In the genomic region with DNA sequence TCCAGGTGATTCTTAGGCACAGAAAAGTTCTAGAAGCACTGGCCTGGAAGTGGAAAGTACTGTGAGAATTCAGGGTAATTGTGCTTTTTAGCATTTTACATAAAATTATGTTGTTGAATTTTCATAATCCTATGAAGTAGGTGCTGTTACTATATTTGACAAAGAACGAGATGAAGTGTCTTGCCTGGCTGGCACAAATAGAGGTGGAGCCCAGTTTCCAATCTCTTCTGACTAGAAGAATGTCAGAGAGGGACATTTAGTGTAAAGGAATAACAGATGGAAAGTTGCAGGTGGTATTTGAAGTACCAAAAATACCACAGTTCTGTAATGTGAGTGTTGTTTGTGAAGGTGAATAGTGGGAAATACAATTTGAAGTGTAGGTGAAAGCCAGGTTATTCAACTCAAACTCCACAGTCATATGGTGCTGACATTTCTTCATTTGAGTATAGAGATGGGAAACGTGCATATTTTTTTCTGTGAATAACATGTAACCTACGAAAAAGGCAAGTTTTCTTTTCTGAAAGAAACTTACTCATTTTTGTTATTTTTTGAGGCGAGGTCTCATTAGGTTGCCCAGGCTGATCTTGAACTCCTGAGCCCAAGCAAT, we compare ENCODE assay signal across 22 cellular contexts. TPM values are rescaled to one million over a fixed set of nuclear protein-coding genes. Genes with fewer than 3 reads are reported as not detected.
A peak's percentile ranks its signal among the peaks of the same experiment; 100 is the strongest.
DNase-seq lines count a peak whose midpoint lies in the region; ATAC-seq and TF ChIP-seq lines count a peak whose summit lies in the region.
"Had no signal": no experiment of that assay in that cellular context is flagged by ENCODE, and none has a peak within 500 bp of the region (broad histone marks: within the 10 kb centered on the region; RNA-seq: fewer than 3 reads in every experiment).

No MANE protein-coding gene starts in this region.

- peaks cover 2% of the 10 kb centered on the region for H3K36me3 Mint-ChIP-seq in activated naive CD4-positive, alpha-beta T cell treated with anti-CD3 and anti-CD28 coated beads, Interleukin-2, amount 50 U/mL, for 24 hours
- peaks cover 4% of the 10 kb centered on the region for H3K36me3 Mint-ChIP-seq in osteocyte (ENCODE audit: unreplicated experiment)

- no peaks in the 10 kb centered on the region for H3K27me3 ChIP-seq in ascending aorta

- H3K9me3 ChIP-seq in ascending aorta = no peaks in the 10 kb centered on the region

- H3K4me3 ChIP-seq in ascending aorta = no peak overlapping the region
- H3K4me3 ChIP-seq: GM12878, GM23338 had no signal

- H3K36me3 ChIP-seq in ascending aorta = peaks cover 0 to 5% of the 10 kb centered on the region in 2 donors

- peak overlapping the region; percentile 37 to 43 for H3K27ac ChIP-seq in ascending aorta
- H3K27ac ChIP-seq: C4-2B, HL-60, KMS-11 had no signal

- peaks cover 0 to 12% of the 10 kb centered on the region in 2 donors for H3K4me1 ChIP-seq in ascending aorta

- in situ Hi-C loops in G401 (cut with HindIII; ENCODE audit: low sequenced_read_pairs) = loop anchor here (10.0 kb wide), 1 partner anchor 51 kb away; no protein-coding TSS in a partner anchor

- H3K27ac Mint-ChIP-seq in activated naive CD4-positive, alpha-beta T cell treated with anti-CD3 and anti-CD28 coated beads, Interleukin-2, amount 50 U/mL, for 24 hours = peak overlapping the region; percentile 43
- peak overlapping the region; percentile 5 for H3K27ac Mint-ChIP-seq in osteocyte (ENCODE audit: unreplicated experiment)
- H3K27ac Mint-ChIP-seq: GM23338 had no signal

- no peaks in the 10 kb centered on the region for H3K27me3 Mint-ChIP-seq in activated naive CD4-positive, alpha-beta T cell treated with anti-CD3 and anti-CD28 coated beads, Interleukin-2, amount 50 U/mL, for 24 hours
- H3K27me3 Mint-ChIP-seq in osteocyte (ENCODE audit: unreplicated experiment) = no peaks in the 10 kb centered on the region

- intact Hi-C loops in ascending aorta (cut with DNase I) = loop anchor here (5.0 kb wide), 1 partner anchor 48 kb away; no protein-coding TSS in a partner anchor

- no peak for TF ChIP-seq CTCF in ascending aorta (IDR thresholded peaks at IDR 0.05)
- no peak for TF ChIP-seq CTCF in osteocyte (IDR thresholded peaks at IDR 0.05)

- no peaks in the 10 kb centered on the region for H3K9me3 Mint-ChIP-seq in activated naive CD4-positive, alpha-beta T cell treated with anti-CD3 and anti-CD28 coated beads, Interleukin-2, amount 50 U/mL, for 24 hours
- no peaks in the 10 kb centered on the region for H3K9me3 Mint-ChIP-seq in osteocyte (ENCODE audit: unreplicated experiment)
- H3K9me3 Mint-ChIP-seq: GM23338 had no signal

- no peak for ATAC-seq in GM19467 (IDR thresholded peaks at IDR 0.05; ENCODE audit: unreplicated experiment)
- ATAC-seq: GM12878, GM23338 had no signal

- no peak overlapping the region for H3K4me3 Mint-ChIP-seq in activated naive CD4-positive, alpha-beta T cell treated with anti-CD3 and anti-CD28 coated beads, Interleukin-2, amount 50 U/mL, for 24 hours
- H3K4me3 Mint-ChIP-seq in osteocyte (ENCODE audit: unreplicated experiment) = no peak overlapping the region
- H3K4me3 Mint-ChIP-seq: GM23338 had no signal

- no peak for DNase-seq in activated naive CD4-positive, alpha-beta T cell (lab: John Stamatoyannopoulos, UW)
- peak; percentile 41 for DNase-seq in G401 (ENCODE audit: low spot score)
- DNase-seq in ascending aorta (ENCODE audit: low spot score in 2 of 2) = no peak
- DNase-seq in osteocyte (ENCODE audit: extremely low spot score, unreplicated experiment) = no peak
- no peak for DNase-seq in effector CD4-positive, alpha-beta T cell
- DNase-seq: ACHN, AML-193, NCI-H187 treated with DMSO at 0.1 percent for 48 hours, NCI-H2227 treated with DMSO at 0.1 percent for 48 hours, NCI-H510A treated with DMSO at 0.1 percent for 48 hours, NCI-H774, SIG-M5 had no signal

- peaks cover 17% of the 10 kb centered on the region for H3K4me1 Mint-ChIP-seq in activated naive CD4-positive, alpha-beta T cell treated with anti-CD3 and anti-CD28 coated beads, Interleukin-2, amount 50 U/mL, for 24 hours
- H3K4me1 Mint-ChIP-seq in osteocyte (ENCODE audit: unreplicated experiment) = peaks cover 29% of the 10 kb centered on the region
- H3K4me1 Mint-ChIP-seq: GM23338 had no signal

RNA-seq across cellular contexts. Expression of gene TMCO2, which starts 3.5 kb away (rescaled TPM):
- total RNA-seq in G401 (2014; rRNA removed; shearing (Covaris generic)) = not detected in 2 replicates
- total RNA-seq in ascending aorta (not detected), osteocyte (not detected in 2 replicates)
- total RNA-seq: Daoy, GM12878, GM23338, HT1080, OCI-LY7 had no signal

RNA-seq across cellular contexts. Expression of gene ZMPSTE24, which starts 13.8 kb away (rescaled TPM):
- 16.1 and 36.0 TPM in 2 replicates for total RNA-seq in G401 (2014; rRNA removed; shearing (Covaris generic))
- total RNA-seq in ascending aorta = 61.8 TPM
- total RNA-seq in osteocyte = 41.2 and 43.4 TPM in 2 replicates
